In genomic region chr20:62143976-62144825, GRCh38 we compare ENCODE assay signal across 8 cellular contexts. TPM values are rescaled to one million over a fixed set of nuclear protein-coding genes. Genes with fewer than 3 reads are reported as not detected.
DNase-seq lines count a peak whose midpoint lies in the region; ATAC-seq and TF ChIP-seq lines count a peak whose summit lies in the region.

No MANE protein-coding gene starts in this region.

- peak overlapping the region; percentile 83 for H3K4me3 Mint-ChIP-seq in activated naive CD8-positive, alpha-beta T cell treated with anti-CD3 and anti-CD28 coated beads, Interleukin-2, amount 50 U/mL, for 24 hours

- H3K27me3 ChIP-seq in SJCRH30: no peaks in the 10 kb centered on the region
- no peaks in the 10 kb centered on the region for H3K27me3 ChIP-seq in right atrium auricular region
- no peaks in the 10 kb centered on the region for H3K27me3 ChIP-seq in rectal smooth muscle tissue (ENCODE audit: control insufficient read depth, insufficient read depth, low read length)

- peaks cover 13% of the 10 kb centered on the region for H3K4me1 ChIP-seq in SJCRH30
- peaks cover 0 to 51% of the 10 kb centered on the region in 2 donors for H3K4me1 ChIP-seq in right atrium auricular region
- H3K4me1 ChIP-seq in rectal smooth muscle tissue (ENCODE audit: control insufficient read depth, insufficient read depth, low read length): peaks cover 18% of the 10 kb centered on the region

- H3K4me1 Mint-ChIP-seq in activated naive CD8-positive, alpha-beta T cell treated with anti-CD3 and anti-CD28 coated beads, Interleukin-2, amount 50 U/mL, for 24 hours: peaks cover 42% of the 10 kb centered on the region

- H3K36me3 Mint-ChIP-seq in activated naive CD8-positive, alpha-beta T cell treated with anti-CD3 and anti-CD28 coated beads, Interleukin-2, amount 50 U/mL, for 24 hours (ENCODE audit: low read depth): peaks cover 30% of the 10 kb centered on the region

- ATAC-seq in GM18909 (IDR thresholded peaks at IDR 0.05; ENCODE audit: poor library complexity, unreplicated experiment) (peak; percentile 23), HG03354 (IDR thresholded peaks at IDR 0.05; ENCODE audit: poor library complexity, severe bottlenecking, unreplicated experiment) (peak; percentile 33)
- ATAC-seq in activated naive CD8-positive, alpha-beta T cell treated with anti-CD3 and anti-CD28 coated beads, Interleukin-2, amount 50 U/mL, for 24 hours: peak; percentile 33

- no peaks in the 10 kb centered on the region for H3K27me3 Mint-ChIP-seq in activated naive CD8-positive, alpha-beta T cell treated with anti-CD3 and anti-CD28 coated beads, Interleukin-2, amount 50 U/mL, for 24 hours

- H3K9me3 Mint-ChIP-seq in activated naive CD8-positive, alpha-beta T cell treated with anti-CD3 and anti-CD28 coated beads, Interleukin-2, amount 50 U/mL, for 24 hours: no peaks in the 10 kb centered on the region

- H3K36me3 ChIP-seq in SJCRH30: peaks cover 31% of the 10 kb centered on the region
- H3K36me3 ChIP-seq in right atrium auricular region: peaks cover 17% of the 10 kb centered on the region
- H3K36me3 ChIP-seq in rectal smooth muscle tissue (ENCODE audit: control insufficient read depth, insufficient read depth, low read length): peaks cover 10% of the 10 kb centered on the region

- peak overlapping the region; percentile 42 for H3K27ac Mint-ChIP-seq in activated naive CD8-positive, alpha-beta T cell treated with anti-CD3 and anti-CD28 coated beads, Interleukin-2, amount 50 U/mL, for 24 hours

- TF ChIP-seq CTCF in right atrium auricular region (IDR thresholded peaks at IDR 0.05): no peak

- DNase-seq in AG20443 (ENCODE audit: low spot score): peak; percentile 89
- peak; percentile 85 to 87 for DNase-seq in SJCRH30
- peak; percentile 70 for DNase-seq in activated naive CD8-positive, alpha-beta T cell treated with anti-CD3 and anti-CD28 coated beads, Interleukin-2, amount 50 U/mL, for 24 hours
- no peak for DNase-seq in right atrium auricular region (ENCODE audit: low spot score)
- no peak for DNase-seq in pons (ENCODE audit: low spot score)

- peak overlapping the region; percentile 20; the same call in 1 of the 2 replicates for H3K27ac ChIP-seq in SJCRH30
- peak overlapping the region; percentile 89 to 96 for H3K27ac ChIP-seq in right atrium auricular region
- H3K27ac ChIP-seq in rectal smooth muscle tissue (ENCODE audit: low read depth, low read length): peak overlapping the region; percentile 65

- H3K9ac ChIP-seq in rectal smooth muscle tissue (ENCODE audit: low read length): no peak overlapping the region

- H3K4me3 ChIP-seq in SJCRH30 (peak overlapping the region; percentile 99), right atrium auricular region (peak overlapping the region; percentile 85 to 92), rectal smooth muscle tissue (ENCODE audit: low read length) (peak overlapping the region; percentile 69)

- H3K9me3 ChIP-seq in SJCRH30 (replicated peaks) (no peaks in the 10 kb centered on the region), right atrium auricular region (no peaks in the 10 kb centered on the region)

RNA-seq across cellular contexts. Expression of gene SS18L1, which starts 0.6 kb away (rescaled TPM):
- total RNA-seq in SJCRH30 (2014; rRNA removed; shearing (Covaris generic)): 57.4 and 68.9 TPM in 2 replicates
- total RNA-seq in right atrium auricular region: 1 to 10 TPM; 8.3 to 9.0 TPM

RNA-seq across cellular contexts. Expression of gene PSMA7, which starts 1.0 kb away (rescaled TPM):
- 755 and 774 TPM in 2 replicates for total RNA-seq in SJCRH30 (2014; rRNA removed; shearing (Covaris generic))
- 100 to 1,000 TPM; 258 to 313 TPM for total RNA-seq in right atrium auricular region

RNA-seq across cellular contexts. Expression of gene LSM14B, which starts 21.9 kb away (rescaled TPM):
- total RNA-seq in SJCRH30 (2014; rRNA removed; shearing (Covaris generic)): 146 TPM in 2 replicates
- total RNA-seq in right atrium auricular region: 10 to 100 TPM; 26.1 to 26.8 TPM

RNA-seq across cellular contexts. Expression of gene MTG2, which starts 38.6 kb away (rescaled TPM):
- total RNA-seq in SJCRH30 (2014; rRNA removed; shearing (Covaris generic)): 63.8 and 66.2 TPM in 2 replicates
- total RNA-seq in right atrium auricular region: 10 to 100 TPM; 20.7 to 24.1 TPM

Comparison
In these comparisons a context has a peak if more than half of its experiments do, and no peak if none do; other contexts are left out.
1. DNase-seq: peak in AG20443 (single experiment), SJCRH30 (2 of 2) and activated naive CD8-positive, alpha-beta T cell treated with anti-CD3 and anti-CD28 coated beads, Interleukin-2, amount 50 U/mL, for 24 hours (single experiment); none in right atrium auricular region (single experiment) and pons (single experiment).
2. H3K27ac ChIP-seq: peak in every context shown above with its lines; median percentile 92 in right atrium auricular region; 65 in rectal smooth muscle tissue; 20 in SJCRH30.
3. Peak in every context shown above with its lines, with median percentiles within 50 percentile points of each other: ATAC-seq and H3K4me3 ChIP-seq.